In genomic region chr1:3472088-3472850, GRCh38 we compare ENCODE assay signal across 2 cellular contexts.
TF ChIP-seq lines count a peak whose summit lies in the region.

No MANE protein-coding gene starts in this region.

TF ChIP-seq in HepG2, 621 proteins besides CTCF, POLR2A, EP300 and RAD21 (continues in another document):
- TF ChIP-seq KAT2B (IDR thresholded peaks at IDR 0.05; ENCODE audit: borderline replicate concordance, low read depth, low read length) (no peak), THAP9 (CRISPR knock-in tag; IDR thresholded peaks at IDR 0.05; ENCODE audit: borderline replicate concordance) (0 out of 2 replicates have a peak, but pooled peaks have one; percentile 16), ZNF414 (CRISPR knock-in tag; IDR thresholded peaks at IDR 0.05) (0 out of 2 replicates have a peak, but pooled peaks have one; percentile 9), ZFP37 (CRISPR knock-in tag; IDR thresholded peaks at IDR 0.05; ENCODE audit: borderline replicate concordance) (no peak), HHEX (CRISPR knock-in tag; IDR thresholded peaks at IDR 0.05) (no peak), MTERF4 (CRISPR knock-in tag; IDR thresholded peaks at IDR 0.05) (0 out of 2 replicates have a peak, but pooled peaks have one; percentile 5), ZFAT (CRISPR knock-in tag; conservative IDR thresholded peaks at IDR 0.05) (no peak), ZNF652 (CRISPR knock-in tag; IDR thresholded peaks at IDR 0.05; ENCODE audit: borderline replicate concordance, low read depth) (no peak), ATF7-NPFF (CRISPR knock-in tag; IDR thresholded peaks at IDR 0.05; ENCODE audit: low read depth) (peak; percentile 12; the same call in 1 of the 2 replicates), FOXK2 (IDR thresholded peaks at IDR 0.05) (no peak), ZBTB3 (CRISPR knock-in tag; IDR thresholded peaks at IDR 0.05; ENCODE audit: borderline replicate concordance, low read depth) (0 out of 2 replicates have a peak, but pooled peaks have one; percentile 6), NRL (CRISPR knock-in tag; IDR thresholded peaks at IDR 0.05; ENCODE audit: borderline replicate concordance) (peak; percentile 48; the same call in 1 of the 2 replicates), HMGA1 (CRISPR knock-in tag; conservative IDR thresholded peaks at IDR 0.05) (no peak), ZNF572 (CRISPR knock-in tag; IDR thresholded peaks at IDR 0.05) (peak; percentile 12; the same call in 1 of the 2 replicates), ISX (CRISPR knock-in tag; conservative IDR thresholded peaks at IDR 0.05) (no peak), SAFB2 (CRISPR knock-in tag; IDR thresholded peaks at IDR 0.05; ENCODE audit: borderline replicate concordance, low read depth) (0 out of 2 replicates have a peak, but pooled peaks have one; percentile 11), AKAP8 (CRISPR knock-in tag; IDR thresholded peaks at IDR 0.05) (0 out of 2 replicates have a peak, but pooled peaks have one; percentile 8), NR3C1 (CRISPR knock-in tag; IDR thresholded peaks at IDR 0.05) (no peak), SKIL (CRISPR knock-in tag; IDR thresholded peaks at IDR 0.05; ENCODE audit: borderline replicate concordance) (no peak), RBM39 (IDR thresholded peaks at IDR 0.05; ENCODE audit: low read depth, low read length, poor library complexity, severe bottlenecking) (no peak), ZGPAT (CRISPR knock-in tag; IDR thresholded peaks at IDR 0.05) (0 out of 2 replicates have a peak, but pooled peaks have one; percentile 3), ZNF253 (CRISPR knock-in tag; IDR thresholded peaks at IDR 0.05; ENCODE audit: borderline replicate concordance) (no peak), NBN (conservative IDR thresholded peaks at IDR 0.05) (no peak)

TF ChIP-seq in H1, 55 proteins besides CTCF, POLR2A, EP300 and RAD21:
- TF ChIP-seq RNF2 (IDR thresholded peaks at IDR 0.05; ENCODE audit: borderline replicate concordance, low read depth, low read length, missing control alignments, poor library complexity, severe bottlenecking) (no peak), NRF1 (IDR thresholded peaks at IDR 0.05; ENCODE audit: low read depth, low read length) (no peak), CHD2 (IDR thresholded peaks at IDR 0.05; ENCODE audit: low read length) (no peak), HDAC2 (IDR thresholded peaks at IDR 0.05; ENCODE audit: borderline replicate concordance in 1 of 2, low read depth in 2 of 2, low read length in 2 of 2) (no peak), SUZ12 (IDR thresholded peaks at IDR 0.05; ENCODE audit: low read length) (no peak), YY1 (IDR thresholded peaks at IDR 0.05; ENCODE audit: low read depth, low read length) (no peak), GTF2F1 (IDR thresholded peaks at IDR 0.05; ENCODE audit: borderline replicate concordance, low read depth, low read length) (no peak), HDAC6 (IDR thresholded peaks at IDR 0.05; ENCODE audit: low read depth, low read length) (no peak), JUND (IDR thresholded peaks at IDR 0.05; ENCODE audit: low read length) (no peak), KDM1A (IDR thresholded peaks at IDR 0.05; ENCODE audit: borderline replicate concordance, low read length) (no peak), EZH2 (IDR thresholded peaks at IDR 0.05; ENCODE audit: low read depth, low read length, severe bottlenecking) (no peak)
